8 cellular contexts compared by ENCODE assay signal in the genomic region with DNA sequence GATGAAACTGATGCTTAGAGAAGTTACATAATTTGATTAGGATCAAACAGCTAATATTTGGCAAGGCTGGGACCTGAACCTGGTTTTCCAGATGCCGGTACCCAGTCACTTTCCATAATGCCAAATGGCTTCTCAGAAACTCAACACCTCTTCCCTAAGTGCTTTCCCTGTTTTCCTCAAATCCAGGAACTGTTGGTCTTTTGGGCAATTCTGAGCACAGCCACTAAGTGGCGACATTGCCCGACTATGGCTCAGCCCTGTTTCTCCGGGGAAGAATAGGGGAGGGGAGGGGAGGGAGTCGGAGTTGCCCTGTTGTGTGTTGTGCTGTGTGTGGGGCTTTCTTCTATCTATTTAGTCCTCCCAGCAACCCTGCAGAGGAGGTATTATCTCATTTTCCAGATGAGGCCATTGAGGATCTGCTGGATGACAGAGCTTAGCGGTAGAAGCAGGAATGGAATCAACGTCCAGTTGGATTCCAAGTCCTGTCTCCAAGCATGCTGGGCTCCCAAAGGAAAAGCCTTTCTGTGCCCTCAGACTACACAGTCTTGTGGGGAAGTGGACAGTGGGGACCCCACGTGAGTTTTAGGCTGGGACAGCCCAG. TPM values are rescaled to one million over a fixed set of nuclear protein-coding genes. Genes with fewer than 3 reads are reported as not detected.
DNase-seq lines count a peak whose midpoint lies in the region; ATAC-seq and TF ChIP-seq lines count a peak whose summit lies in the region.
"Not testable (repeated sequence)": the region's sequence is repeated elsewhere in the genome, so short reads cannot be mapped to it uniquely, and the experiment has no call there.

No MANE protein-coding gene starts in this region.

- H3K36me3 Mint-ChIP-seq in MCF 10A (ENCODE audit: insufficient read depth, unreplicated experiment), result not testable (repeated sequence)

- ATAC-seq in Right ventricle myocardium inferior, result peak; percentile 57

- TF ChIP-seq POLR2A in testis (IDR thresholded peaks at IDR 0.05), result not testable (repeated sequence)

- H3K27me3 Mint-ChIP-seq in MCF 10A (ENCODE audit: insufficient read depth, unreplicated experiment), result peaks cover 67% of the 10 kb centered on the region

- CTCF ChIA-PET in HEK293 (lab: Yijun Ruan, JAX) (interaction anchor here (0.6 to 2.1 kb wide), 17 partner anchors 11 to 1008 kb away, joined by 3 to 14 read pairs (median 4); no protein-coding TSS in a partner anchor), MCF 10A (lab: Yijun Ruan, JAX) (interaction anchor here (0.6 to 5.6 kb wide), 23 partner anchors 11 to 333 kb away, joined by 3 to 64 read pairs (median 4); no protein-coding TSS in a partner anchor)

- intact Hi-C loops in MCF 10A (cut with micrococcal nuclease); Right ventricle myocardium inferior (cut with DNase I); testis (cut with DNase I; ENCODE audit: low total_unique reads): not testable (repeated sequence)

- H3K4me3 Mint-ChIP-seq in MCF 10A (ENCODE audit: unreplicated experiment), result not testable (repeated sequence)

- TF ChIP-seq CTCF in HEK293 (tag by site-specific recombination; IDR thresholded peaks at IDR 0.05); MCF 10A (IDR thresholded peaks at IDR 0.05; ENCODE audit: unreplicated experiment): not testable (repeated sequence)
- peak in 1 of 3 experiments; percentile 53 for TF ChIP-seq CTCF in testis (IDR thresholded peaks at IDR 0.05)

- not testable (repeated sequence) for H3K4me1 Mint-ChIP-seq in MCF 10A (ENCODE audit: insufficient read depth, unreplicated experiment)

- not testable (repeated sequence) for H3K4me3 ChIP-seq in HEK293 (ENCODE audit: low read depth, low read length); testis

- H3K36me3 ChIP-seq in HEK293 (ENCODE audit: control insufficient read depth in 2 of 2, insufficient read depth in 1 of 2, low read length in 2 of 2); testis (ENCODE audit: low read depth, missing control alignments): not testable (repeated sequence)

- in situ Hi-C loops in SK-MEL-5 (cut with HindIII; ENCODE audit: low pct_unique_long_range_greater_than_20kb, low sequenced_read_pairs), result not testable (repeated sequence)

- WGBS in testis, 2 donors, result 15 to 44% methylated on average over 1 to 6 of the region's 8 CpGs

- not testable (repeated sequence) for H3K27me3 ChIP-seq in testis

- DNase-seq in DMS114 treated with DMSO at 0.1 percent for 48 hours (lab: John Stamatoyannopoulos, UW; ENCODE audit: unreplicated experiment), result peak; percentile 34
- DNase-seq in NCI-H2227 (lab: John Stamatoyannopoulos, UW; ENCODE audit: unreplicated experiment), result peak; percentile 52
- DNase-seq in SK-MEL-5 (ENCODE audit: low read depth, low spot score), result peak; percentile 64
- DNase-seq in MCF 10A (ENCODE audit: unreplicated experiment), result peak; percentile 30
- not testable (repeated sequence) for DNase-seq in Right ventricle myocardium inferior (ENCODE audit: missing footprints)
- peak; percentile 6 for DNase-seq in midbrain (lab: John Stamatoyannopoulos, UW)
- peak; percentile 29 for DNase-seq in testis

- not testable (repeated sequence) for H3K4me1 ChIP-seq in HEK293 (ENCODE audit: control insufficient read depth, insufficient read depth, low read length); testis

- not testable (repeated sequence) for H3K27ac ChIP-seq in HEK293 (ENCODE audit: extremely low read depth, low read depth, low read length); testis

- BruUV-seq in MCF 10A (replicated peaks; lab: Mats Ljungman, UMichigan), result not testable (repeated sequence)

- H3K9me3 ChIP-seq in HEK293 (ENCODE audit: control insufficient read depth, insufficient read depth, low read depth, low read length); testis: not testable (repeated sequence)

- H3K9me3 Mint-ChIP-seq in MCF 10A (ENCODE audit: unreplicated experiment), result not testable (repeated sequence)

- POLR2A ChIA-PET in HEK293 (lab: Yijun Ruan, JAX); MCF 10A (lab: Yijun Ruan, JAX): not testable (repeated sequence)

- H3K27ac Mint-ChIP-seq in MCF 10A (ENCODE audit: low read depth, unreplicated experiment), result not testable (repeated sequence)

TF ChIP-seq in HEK293, 187 proteins besides CTCF, POLR2A, EP300 and RAD21:
- peak; percentile 42; the same call in 1 of the 2 replicates for TF ChIP-seq IKZF3 (tag by site-specific recombination; IDR thresholded peaks at IDR 0.05)
- TF ChIP-seq ZNF654 (tag by site-specific recombination; IDR thresholded peaks at IDR 0.05; ENCODE audit: low read depth), result peak; percentile 54

RNA-seq across cellular contexts. Expression of a gene that starts 33.8 kb away (rescaled TPM):
- 22.6 and 24.0 TPM in 2 replicates for total RNA-seq in SK-MEL-5 (2014; rRNA removed; shearing (Covaris generic))
- polyA plus RNA-seq in SK-MEL-5 (2015; cell fraction: cytosol; rRNA removed), result 15.4 and 20.7 TPM in 2 replicates
- 21.9 and 22.0 TPM in 2 replicates for polyA plus RNA-seq in SK-MEL-5 (2015; cell fraction: nucleus; rRNA removed)
- 28.6 and 35.0 TPM in 2 replicates for total RNA-seq in MCF 10A (2022)
- 16.9 TPM for total RNA-seq in Right ventricle myocardium inferior
- total RNA-seq in testis, result 10 to 100 TPM; 28.0 to 29.1 TPM
- polyA plus RNA-seq in testis (ENCODE audit: insufficient read depth, low read depth, low replicate concordance), result 22.2 TPM
